Comparison of ENCODE assay signal across 1 cellular context in the genomic region with DNA sequence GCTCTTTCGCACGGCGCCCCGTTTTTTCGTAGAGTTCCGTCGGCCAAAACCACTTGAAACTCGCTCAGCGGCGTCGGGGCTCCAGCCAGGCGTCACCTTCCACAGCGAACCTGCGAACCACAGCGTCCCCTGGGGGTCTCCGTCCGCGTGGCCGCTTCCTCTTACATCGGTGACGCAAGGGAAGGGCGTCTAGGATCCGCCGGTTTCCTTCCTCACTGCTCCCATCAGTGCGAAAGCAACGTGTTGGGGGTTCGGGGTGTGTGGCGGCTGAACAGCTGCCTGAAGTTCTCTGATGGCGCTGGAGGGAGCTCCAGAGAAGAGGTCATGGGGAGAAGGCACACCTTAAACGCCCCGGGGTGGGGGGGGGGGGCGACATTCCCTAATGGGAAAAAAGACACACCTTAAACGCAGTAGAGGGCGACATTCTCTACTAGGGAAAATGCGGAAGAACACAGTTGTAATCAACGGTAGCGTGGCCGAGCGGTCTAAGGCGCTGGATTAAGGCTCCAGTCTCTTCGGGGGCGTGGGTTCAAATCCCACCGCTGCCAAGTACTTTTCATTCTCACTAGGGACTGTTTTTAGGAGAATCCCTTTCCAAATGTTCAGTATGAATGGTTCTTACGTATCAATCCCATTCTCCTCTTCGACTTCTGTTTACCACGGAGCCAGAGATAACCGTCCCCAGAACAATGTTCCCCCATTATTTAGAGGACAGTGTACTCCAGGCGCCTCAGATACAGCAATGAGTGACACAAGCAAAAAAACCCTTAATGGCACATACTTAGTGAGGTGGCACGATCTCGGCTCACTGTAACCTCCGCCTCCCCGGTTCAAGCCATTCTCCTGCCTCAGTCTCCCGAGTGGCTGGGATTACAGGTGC.
TF ChIP-seq lines count a peak whose summit lies in the region.

No MANE protein-coding gene starts in this region.

TF ChIP-seq in K562, 482 proteins besides CTCF, POLR2A, EP300 and RAD21 (continued from another document and continues in another):
- no peak for TF ChIP-seq TAF15 (IDR thresholded peaks at IDR 0.05; ENCODE audit: low read depth, low read length)
- peak; percentile 27 for TF ChIP-seq CXXC5 (CRISPR knock-in tag; IDR thresholded peaks at IDR 0.05)
- TF ChIP-seq, protein P1, sequence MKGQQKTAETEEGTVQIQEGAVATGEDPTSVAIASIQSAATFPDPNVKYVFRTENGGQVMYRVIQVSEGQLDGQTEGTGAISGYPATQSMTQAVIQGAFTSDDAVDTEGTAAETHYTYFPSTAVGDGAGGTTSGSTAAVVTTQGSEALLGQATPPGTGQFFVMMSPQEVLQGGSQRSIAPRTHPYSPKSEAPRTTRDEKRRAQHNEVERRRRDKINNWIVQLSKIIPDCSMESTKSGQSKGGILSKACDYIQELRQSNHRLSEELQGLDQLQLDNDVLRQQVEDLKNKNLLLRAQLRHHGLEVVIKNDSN (CRISPR knock-in tag; IDR thresholded peaks at IDR 0.05): no peak
- TF ChIP-seq, protein P2, sequence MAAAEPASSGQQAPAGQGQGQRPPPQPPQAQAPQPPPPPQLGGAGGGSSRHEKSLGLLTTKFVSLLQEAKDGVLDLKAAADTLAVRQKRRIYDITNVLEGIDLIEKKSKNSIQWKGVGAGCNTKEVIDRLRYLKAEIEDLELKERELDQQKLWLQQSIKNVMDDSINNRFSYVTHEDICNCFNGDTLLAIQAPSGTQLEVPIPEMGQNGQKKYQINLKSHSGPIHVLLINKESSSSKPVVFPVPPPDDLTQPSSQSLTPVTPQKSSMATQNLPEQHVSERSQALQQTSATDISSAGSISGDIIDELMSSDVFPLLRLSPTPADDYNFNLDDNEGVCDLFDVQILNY (CRISPR knock-in tag; IDR thresholded peaks at IDR 0.05): no peak
- TF ChIP-seq, protein P3, sequence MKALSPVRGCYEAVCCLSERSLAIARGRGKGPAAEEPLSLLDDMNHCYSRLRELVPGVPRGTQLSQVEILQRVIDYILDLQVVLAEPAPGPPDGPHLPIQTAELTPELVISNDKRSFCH (CRISPR knock-in tag; IDR thresholded peaks at IDR 0.05): no peak
- TF ChIP-seq, protein P3 (tag; IDR thresholded peaks at IDR 0.05): 0 out of 2 replicates have a peak, but pooled peaks have one; percentile 28
- TF ChIP-seq, protein P4, sequence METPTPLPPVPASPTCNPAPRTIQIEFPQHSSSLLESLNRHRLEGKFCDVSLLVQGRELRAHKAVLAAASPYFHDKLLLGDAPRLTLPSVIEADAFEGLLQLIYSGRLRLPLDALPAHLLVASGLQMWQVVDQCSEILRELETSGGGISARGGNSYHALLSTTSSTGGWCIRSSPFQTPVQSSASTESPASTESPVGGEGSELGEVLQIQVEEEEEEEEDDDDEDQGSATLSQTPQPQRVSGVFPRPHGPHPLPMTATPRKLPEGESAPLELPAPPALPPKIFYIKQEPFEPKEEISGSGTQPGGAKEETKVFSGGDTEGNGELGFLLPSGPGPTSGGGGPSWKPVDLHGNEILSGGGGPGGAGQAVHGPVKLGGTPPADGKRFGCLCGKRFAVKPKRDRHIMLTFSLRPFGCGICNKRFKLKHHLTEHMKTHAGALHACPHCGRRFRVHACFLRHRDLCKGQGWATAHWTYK (CRISPR knock-in tag; IDR thresholded peaks at IDR 0.05): no peak
- no peak for TF ChIP-seq HNRNPL (IDR thresholded peaks at IDR 0.05; ENCODE audit: low read depth, low read length)
- 0 out of 4 replicates have a peak, but pooled peaks of 1 of the 2 experiments have one; percentile 11 for TF ChIP-seq SIN3A (IDR thresholded peaks at IDR 0.05; ENCODE audit: borderline replicate concordance in 2 of 2, control insufficient read depth in 1 of 2, low read depth in 2 of 2, low read length in 2 of 2)
- TF ChIP-seq E2F3 (CRISPR knock-in tag; IDR thresholded peaks at IDR 0.05): no peak
- TF ChIP-seq CC2D1A (IDR thresholded peaks at IDR 0.05): peak; percentile 59
- TF ChIP-seq EP400 (IDR thresholded peaks at IDR 0.05): peak; percentile 42
- TF ChIP-seq, protein P5, sequence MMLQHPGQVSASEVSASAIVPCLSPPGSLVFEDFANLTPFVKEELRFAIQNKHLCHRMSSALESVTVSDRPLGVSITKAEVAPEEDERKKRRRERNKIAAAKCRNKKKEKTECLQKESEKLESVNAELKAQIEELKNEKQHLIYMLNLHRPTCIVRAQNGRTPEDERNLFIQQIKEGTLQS (IDR thresholded peaks at IDR 0.05): peak; percentile 85
- TF ChIP-seq, protein P5 (CRISPR knock-in tag; conservative IDR thresholded peaks at IDR 0.05): 0 out of 2 replicates have a peak, but pooled peaks have one; percentile 29
- TF ChIP-seq KLF16 (IDR thresholded peaks at IDR 0.05): no peak
- TF ChIP-seq ATF7 (IDR thresholded peaks at IDR 0.05): peak; percentile 78
- TF ChIP-seq IFI16 (CRISPR knock-in tag; IDR thresholded peaks at IDR 0.05): no peak
- TF ChIP-seq CBX3 (IDR thresholded peaks at IDR 0.05; ENCODE audit: borderline replicate concordance in 1 of 2, low read length in 2 of 2): peak in 1 of 2 experiments; percentile 46; a peak in 1 of 3 replicates
- TF ChIP-seq, protein P6, sequence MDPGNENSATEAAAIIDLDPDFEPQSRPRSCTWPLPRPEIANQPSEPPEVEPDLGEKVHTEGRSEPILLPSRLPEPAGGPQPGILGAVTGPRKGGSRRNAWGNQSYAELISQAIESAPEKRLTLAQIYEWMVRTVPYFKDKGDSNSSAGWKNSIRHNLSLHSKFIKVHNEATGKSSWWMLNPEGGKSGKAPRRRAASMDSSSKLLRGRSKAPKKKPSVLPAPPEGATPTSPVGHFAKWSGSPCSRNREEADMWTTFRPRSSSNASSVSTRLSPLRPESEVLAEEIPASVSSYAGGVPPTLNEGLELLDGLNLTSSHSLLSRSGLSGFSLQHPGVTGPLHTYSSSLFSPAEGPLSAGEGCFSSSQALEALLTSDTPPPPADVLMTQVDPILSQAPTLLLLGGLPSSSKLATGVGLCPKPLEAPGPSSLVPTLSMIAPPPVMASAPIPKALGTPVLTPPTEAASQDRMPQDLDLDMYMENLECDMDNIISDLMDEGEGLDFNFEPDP (CRISPR knock-in tag; IDR thresholded peaks at IDR 0.05): no peak
- peak; percentile 98 for TF ChIP-seq TBP (optimal IDR thresholded peaks at IDR 0.05; ENCODE audit: low read depth, low read length)
- peak; percentile 30; the same call in 1 of the 2 replicates for TF ChIP-seq SPI1 (IDR thresholded peaks at IDR 0.05; ENCODE audit: borderline replicate concordance, low read depth, low read length)
- TF ChIP-seq ZNF384 (IDR thresholded peaks at IDR 0.05; ENCODE audit: low read depth, low read length): no peak
- no peak for TF ChIP-seq THRAP3 (IDR thresholded peaks at IDR 0.05; ENCODE audit: borderline replicate concordance)
- TF ChIP-seq, protein P7, sequence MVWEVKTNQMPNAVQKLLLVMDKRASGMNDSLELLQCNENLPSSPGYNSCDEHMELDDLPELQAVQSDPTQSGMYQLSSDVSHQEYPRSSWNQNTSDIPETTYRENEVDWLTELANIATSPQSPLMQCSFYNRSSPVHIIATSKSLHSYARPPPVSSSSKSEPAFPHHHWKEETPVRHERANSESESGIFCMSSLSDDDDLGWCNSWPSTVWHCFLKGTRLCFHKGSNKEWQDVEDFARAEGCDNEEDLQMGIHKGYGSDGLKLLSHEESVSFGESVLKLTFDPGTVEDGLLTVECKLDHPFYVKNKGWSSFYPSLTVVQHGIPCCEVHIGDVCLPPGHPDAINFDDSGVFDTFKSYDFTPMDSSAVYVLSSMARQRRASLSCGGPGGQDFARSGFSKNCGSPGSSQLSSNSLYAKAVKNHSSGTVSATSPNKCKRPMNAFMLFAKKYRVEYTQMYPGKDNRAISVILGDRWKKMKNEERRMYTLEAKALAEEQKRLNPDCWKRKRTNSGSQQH (CRISPR knock-in tag; IDR thresholded peaks at IDR 0.05): no peak
- no peak for TF ChIP-seq NR2C1 (IDR thresholded peaks at IDR 0.05)
- no peak for TF ChIP-seq NR2C1 (tag; IDR thresholded peaks at IDR 0.05)
- no peak for TF ChIP-seq ZNF778 (CRISPR knock-in tag; IDR thresholded peaks at IDR 0.05)
- no peak for TF ChIP-seq ZNF561 (CRISPR knock-in tag; conservative IDR thresholded peaks at IDR 0.05)
- TF ChIP-seq FOXA3 (CRISPR knock-in tag; conservative IDR thresholded peaks at IDR 0.05 in 1 of 2, IDR thresholded peaks at IDR 0.05 in 1 of 2): no peak
- TF ChIP-seq NCOA6 (IDR thresholded peaks at IDR 0.05): peak; percentile 88
- TF ChIP-seq RBFOX2 (IDR thresholded peaks at IDR 0.05; ENCODE audit: low read depth, low read length): peak; percentile 71
- TF ChIP-seq ZNF316 (IDR thresholded peaks at IDR 0.05): peak; percentile 48
- no peak for TF ChIP-seq LCOR (CRISPR knock-in tag; IDR thresholded peaks at IDR 0.05)
- TF ChIP-seq, protein P8, sequence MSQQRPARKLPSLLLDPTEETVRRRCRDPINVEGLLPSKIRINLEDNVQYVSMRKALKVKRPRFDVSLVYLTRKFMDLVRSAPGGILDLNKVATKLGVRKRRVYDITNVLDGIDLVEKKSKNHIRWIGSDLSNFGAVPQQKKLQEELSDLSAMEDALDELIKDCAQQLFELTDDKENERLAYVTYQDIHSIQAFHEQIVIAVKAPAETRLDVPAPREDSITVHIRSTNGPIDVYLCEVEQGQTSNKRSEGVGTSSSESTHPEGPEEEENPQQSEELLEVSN (IDR thresholded peaks at IDR 0.05; ENCODE audit: borderline replicate concordance in 1 of 2, extremely low read depth in 1 of 2, insufficient read depth in 1 of 2, insufficient read length in 1 of 2, low read depth in 1 of 2, low read length in 1 of 2, poor library complexity in 1 of 2, severe bottlenecking in 1 of 2): peak in 1 of 2 experiments; percentile 13
- no peak for TF ChIP-seq MTA2 (IDR thresholded peaks at IDR 0.05; ENCODE audit: low read depth)
- peak; percentile 27; the same call in 1 of the 2 replicates for TF ChIP-seq JUND (IDR thresholded peaks at IDR 0.05; ENCODE audit: borderline replicate concordance, low read depth, low read length)
- no peak for TF ChIP-seq JUND (tag; IDR thresholded peaks at IDR 0.05; ENCODE audit: borderline replicate concordance, low read depth, low read length)
- TF ChIP-seq HDAC8 (tag; IDR thresholded peaks at IDR 0.05): no peak
- peak; percentile 55; the same call in 1 of the 2 replicates for TF ChIP-seq ELF1 (tag; IDR thresholded peaks at IDR 0.05)
- TF ChIP-seq, protein P9, sequence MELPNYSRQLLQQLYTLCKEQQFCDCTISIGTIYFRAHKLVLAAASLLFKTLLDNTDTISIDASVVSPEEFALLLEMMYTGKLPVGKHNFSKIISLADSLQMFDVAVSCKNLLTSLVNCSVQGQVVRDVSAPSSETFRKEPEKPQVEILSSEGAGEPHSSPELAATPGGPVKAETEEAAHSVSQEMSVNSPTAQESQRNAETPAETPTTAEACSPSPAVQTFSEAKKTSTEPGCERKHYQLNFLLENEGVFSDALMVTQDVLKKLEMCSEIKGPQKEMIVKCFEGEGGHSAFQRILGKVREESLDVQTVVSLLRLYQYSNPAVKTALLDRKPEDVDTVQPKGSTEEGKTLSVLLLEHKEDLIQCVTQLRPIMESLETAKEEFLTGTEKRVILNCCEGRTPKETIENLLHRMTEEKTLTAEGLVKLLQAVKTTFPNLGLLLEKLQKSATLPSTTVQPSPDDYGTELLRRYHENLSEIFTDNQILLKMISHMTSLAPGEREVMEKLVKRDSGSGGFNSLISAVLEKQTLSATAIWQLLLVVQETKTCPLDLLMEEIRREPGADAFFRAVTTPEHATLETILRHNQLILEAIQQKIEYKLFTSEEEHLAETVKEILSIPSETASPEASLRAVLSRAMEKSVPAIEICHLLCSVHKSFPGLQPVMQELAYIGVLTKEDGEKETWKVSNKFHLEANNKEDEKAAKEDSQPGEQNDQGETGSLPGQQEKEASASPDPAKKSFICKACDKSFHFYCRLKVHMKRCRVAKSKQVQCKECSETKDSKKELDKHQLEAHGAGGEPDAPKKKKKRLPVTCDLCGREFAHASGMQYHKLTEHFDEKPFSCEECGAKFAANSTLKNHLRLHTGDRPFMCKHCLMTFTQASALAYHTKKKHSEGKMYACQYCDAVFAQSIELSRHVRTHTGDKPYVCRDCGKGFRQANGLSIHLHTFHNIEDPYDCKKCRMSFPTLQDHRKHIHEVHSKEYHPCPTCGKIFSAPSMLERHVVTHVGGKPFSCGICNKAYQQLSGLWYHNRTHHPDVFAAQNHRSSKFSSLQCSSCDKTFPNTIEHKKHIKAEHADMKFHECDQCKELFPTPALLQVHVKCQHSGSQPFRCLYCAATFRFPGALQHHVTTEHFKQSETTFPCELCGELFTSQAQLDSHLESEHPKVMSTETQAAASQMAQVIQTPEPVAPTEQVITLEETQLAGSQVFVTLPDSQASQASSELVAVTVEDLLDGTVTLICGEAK (IDR thresholded peaks at IDR 0.05): no peak; the same call in 1 of the 2 replicates
- TF ChIP-seq, protein P9 (CRISPR knock-in tag; IDR thresholded peaks at IDR 0.05): no peak
- no peak for TF ChIP-seq ZNF75A (CRISPR knock-in tag; IDR thresholded peaks at IDR 0.05)
- TF ChIP-seq ATF1 (CRISPR knock-in tag; IDR thresholded peaks at IDR 0.05): no peak
- TF ChIP-seq ATF1 (tag; IDR thresholded peaks at IDR 0.05): peak; percentile 76
- TF ChIP-seq ADNP (tag; IDR thresholded peaks at IDR 0.05): peak; percentile 92
- TF ChIP-seq KDM4B (IDR thresholded peaks at IDR 0.05; ENCODE audit: borderline replicate concordance in 2 of 2, low read depth in 1 of 2): no peak
- TF ChIP-seq SAFB (IDR thresholded peaks at IDR 0.05; ENCODE audit: borderline replicate concordance, low read depth, low read length): no peak; the same call in 1 of the 2 replicates
